Comparison of ENCODE assay signal across 1 cellular context in the genomic region with DNA sequence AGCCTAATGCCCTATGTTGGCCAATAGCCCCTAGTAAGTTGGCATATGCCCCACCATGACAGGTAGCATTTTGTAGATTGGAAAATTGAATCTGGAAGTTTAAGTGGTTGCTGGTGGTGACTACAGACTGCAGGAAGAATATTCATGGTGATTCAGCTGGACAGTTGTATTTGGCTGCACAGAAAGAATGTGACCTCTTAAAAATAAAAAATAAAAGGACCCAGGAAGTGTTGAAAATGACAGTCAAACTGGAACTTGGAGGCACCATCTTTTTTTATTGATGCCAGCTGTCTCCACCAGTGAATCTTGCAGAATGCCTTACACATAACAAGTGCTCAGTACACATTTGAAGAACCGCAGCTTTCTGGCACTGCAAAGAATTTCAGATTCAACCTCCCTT.
TF ChIP-seq lines count a peak whose summit lies in the region.

No MANE protein-coding gene starts in this region.

TF ChIP-seq in GM23338, 12 proteins besides CTCF, POLR2A, EP300 and RAD21 (continued from another document):
- TF ChIP-seq, protein P1, sequence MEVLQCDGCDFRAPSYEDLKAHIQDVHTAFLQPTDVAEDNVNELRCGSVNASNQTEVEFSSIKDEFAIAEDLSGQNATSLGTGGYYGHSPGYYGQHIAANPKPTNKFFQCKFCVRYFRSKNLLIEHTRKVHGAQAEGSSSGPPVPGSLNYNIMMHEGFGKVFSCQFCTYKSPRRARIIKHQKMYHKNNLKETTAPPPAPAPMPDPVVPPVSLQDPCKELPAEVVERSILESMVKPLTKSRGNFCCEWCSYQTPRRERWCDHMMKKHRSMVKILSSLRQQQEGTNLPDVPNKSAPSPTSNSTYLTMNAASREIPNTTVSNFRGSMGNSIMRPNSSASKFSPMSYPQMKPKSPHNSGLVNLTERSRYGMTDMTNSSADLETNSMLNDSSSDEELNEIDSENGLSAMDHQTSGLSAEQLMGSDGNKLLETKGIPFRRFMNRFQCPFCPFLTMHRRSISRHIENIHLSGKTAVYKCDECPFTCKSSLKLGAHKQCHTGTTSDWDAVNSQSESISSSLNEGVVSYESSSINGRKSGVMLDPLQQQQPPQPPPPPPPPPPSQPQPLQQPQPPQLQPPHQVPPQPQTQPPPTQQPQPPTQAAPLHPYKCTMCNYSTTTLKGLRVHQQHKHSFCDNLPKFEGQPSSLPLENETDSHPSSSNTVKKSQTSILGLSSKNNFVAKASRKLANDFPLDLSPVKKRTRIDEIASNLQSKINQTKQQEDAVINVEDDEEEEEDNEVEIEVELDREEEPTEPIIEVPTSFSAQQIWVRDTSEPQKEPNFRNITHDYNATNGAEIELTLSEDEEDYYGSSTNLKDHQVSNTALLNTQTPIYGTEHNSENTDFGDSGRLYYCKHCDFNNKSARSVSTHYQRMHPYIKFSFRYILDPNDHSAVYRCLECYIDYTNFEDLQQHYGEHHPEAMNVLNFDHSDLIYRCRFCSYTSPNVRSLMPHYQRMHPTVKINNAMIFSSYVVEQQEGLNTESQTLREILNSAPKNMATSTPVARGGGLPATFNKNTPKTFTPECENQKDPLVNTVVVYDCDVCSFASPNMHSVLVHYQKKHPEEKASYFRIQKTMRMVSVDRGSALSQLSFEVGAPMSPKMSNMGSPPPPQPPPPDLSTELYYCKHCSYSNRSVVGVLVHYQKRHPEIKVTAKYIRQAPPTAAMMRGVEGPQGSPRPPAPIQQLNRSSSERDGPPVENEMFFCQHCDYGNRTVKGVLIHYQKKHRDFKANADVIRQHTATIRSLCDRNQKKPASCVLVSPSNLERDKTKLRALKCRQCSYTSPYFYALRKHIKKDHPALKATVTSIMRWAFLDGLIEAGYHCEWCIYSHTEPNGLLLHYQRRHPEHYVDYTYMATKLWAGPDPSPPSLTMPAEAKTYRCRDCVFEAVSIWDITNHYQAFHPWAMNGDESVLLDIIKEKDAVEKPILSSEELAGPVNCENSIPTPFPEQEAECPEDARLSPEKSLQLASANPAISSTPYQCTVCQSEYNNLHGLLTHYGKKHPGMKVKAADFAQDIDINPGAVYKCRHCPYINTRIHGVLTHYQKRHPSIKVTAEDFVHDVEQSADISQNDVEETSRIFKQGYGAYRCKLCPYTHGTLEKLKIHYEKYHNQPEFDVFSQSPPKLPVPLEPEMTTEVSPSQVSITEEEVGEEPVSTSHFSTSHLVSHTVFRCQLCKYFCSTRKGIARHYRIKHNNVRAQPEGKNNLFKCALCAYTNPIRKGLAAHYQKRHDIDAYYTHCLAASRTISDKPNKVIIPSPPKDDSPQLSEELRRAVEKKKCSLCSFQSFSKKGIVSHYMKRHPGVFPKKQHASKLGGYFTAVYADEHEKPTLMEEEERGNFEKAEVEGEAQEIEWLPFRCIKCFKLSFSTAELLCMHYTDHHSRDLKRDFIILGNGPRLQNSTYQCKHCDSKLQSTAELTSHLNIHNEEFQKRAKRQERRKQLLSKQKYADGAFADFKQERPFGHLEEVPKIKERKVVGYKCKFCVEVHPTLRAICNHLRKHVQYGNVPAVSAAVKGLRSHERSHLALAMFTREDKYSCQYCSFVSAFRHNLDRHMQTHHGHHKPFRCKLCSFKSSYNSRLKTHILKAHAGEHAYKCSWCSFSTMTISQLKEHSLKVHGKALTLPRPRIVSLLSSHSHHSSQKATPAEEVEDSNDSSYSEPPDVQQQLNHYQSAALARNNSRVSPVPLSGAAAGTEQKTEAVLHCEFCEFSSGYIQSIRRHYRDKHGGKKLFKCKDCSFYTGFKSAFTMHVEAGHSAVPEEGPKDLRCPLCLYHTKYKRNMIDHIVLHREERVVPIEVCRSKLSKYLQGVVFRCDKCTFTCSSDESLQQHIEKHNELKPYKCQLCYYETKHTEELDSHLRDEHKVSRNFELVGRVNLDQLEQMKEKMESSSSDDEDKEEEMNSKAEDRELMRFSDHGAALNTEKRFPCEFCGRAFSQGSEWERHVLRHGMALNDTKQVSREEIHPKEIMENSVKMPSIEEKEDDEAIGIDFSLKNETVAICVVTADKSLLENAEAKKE (CRISPR knock-in tag; IDR thresholded peaks at IDR 0.05), result no peak
- no peak for TF ChIP-seq EZH2phosphoT487 (IDR thresholded peaks at IDR 0.05; ENCODE audit: unreplicated experiment)
- no peak for TF ChIP-seq ZNF114 (CRISPR knock-in tag; IDR thresholded peaks at IDR 0.05)
- no peak for TF ChIP-seq ETS1 (IDR thresholded peaks at IDR 0.05)
- no peak for TF ChIP-seq CREB1 (CRISPR knock-in tag; IDR thresholded peaks at IDR 0.05; ENCODE audit: low read depth)
- TF ChIP-seq, protein P2, sequence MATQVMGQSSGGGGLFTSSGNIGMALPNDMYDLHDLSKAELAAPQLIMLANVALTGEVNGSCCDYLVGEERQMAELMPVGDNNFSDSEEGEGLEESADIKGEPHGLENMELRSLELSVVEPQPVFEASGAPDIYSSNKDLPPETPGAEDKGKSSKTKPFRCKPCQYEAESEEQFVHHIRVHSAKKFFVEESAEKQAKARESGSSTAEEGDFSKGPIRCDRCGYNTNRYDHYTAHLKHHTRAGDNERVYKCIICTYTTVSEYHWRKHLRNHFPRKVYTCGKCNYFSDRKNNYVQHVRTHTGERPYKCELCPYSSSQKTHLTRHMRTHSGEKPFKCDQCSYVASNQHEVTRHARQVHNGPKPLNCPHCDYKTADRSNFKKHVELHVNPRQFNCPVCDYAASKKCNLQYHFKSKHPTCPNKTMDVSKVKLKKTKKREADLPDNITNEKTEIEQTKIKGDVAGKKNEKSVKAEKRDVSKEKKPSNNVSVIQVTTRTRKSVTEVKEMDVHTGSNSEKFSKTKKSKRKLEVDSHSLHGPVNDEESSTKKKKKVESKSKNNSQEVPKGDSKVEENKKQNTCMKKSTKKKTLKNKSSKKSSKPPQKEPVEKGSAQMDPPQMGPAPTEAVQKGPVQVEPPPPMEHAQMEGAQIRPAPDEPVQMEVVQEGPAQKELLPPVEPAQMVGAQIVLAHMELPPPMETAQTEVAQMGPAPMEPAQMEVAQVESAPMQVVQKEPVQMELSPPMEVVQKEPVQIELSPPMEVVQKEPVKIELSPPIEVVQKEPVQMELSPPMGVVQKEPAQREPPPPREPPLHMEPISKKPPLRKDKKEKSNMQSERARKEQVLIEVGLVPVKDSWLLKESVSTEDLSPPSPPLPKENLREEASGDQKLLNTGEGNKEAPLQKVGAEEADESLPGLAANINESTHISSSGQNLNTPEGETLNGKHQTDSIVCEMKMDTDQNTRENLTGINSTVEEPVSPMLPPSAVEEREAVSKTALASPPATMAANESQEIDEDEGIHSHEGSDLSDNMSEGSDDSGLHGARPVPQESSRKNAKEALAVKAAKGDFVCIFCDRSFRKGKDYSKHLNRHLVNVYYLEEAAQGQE (IDR thresholded peaks at IDR 0.05; ENCODE audit: unreplicated experiment), result no peak
- TF ChIP-seq ZNF331 (CRISPR knock-in tag; IDR thresholded peaks at IDR 0.05; ENCODE audit: low read depth), result no peak
- no peak for TF ChIP-seq EZH2 (IDR thresholded peaks at IDR 0.05; ENCODE audit: low read depth, unreplicated experiment)
